In genomic region chr7:99499713-99500636, GRCh38 we compare ENCODE assay signal across 1 cellular context.
TF ChIP-seq lines count a peak whose summit lies in the region.

Gene ZNF394, minus strand, starts transcription at chr7:99500281. Its CDS starts 188 bp downstream, at chr7:99500093.

TF ChIP-seq in GM12878, 131 proteins besides CTCF, POLR2A, EP300 and RAD21 (continued from another document):
- TF ChIP-seq ZBTB4 (CRISPR knock-in tag; IDR thresholded peaks at IDR 0.05) (no peak), EGR1 (IDR thresholded peaks at IDR 0.05; ENCODE audit: borderline replicate concordance in 1 of 2, low read depth in 2 of 2, low read length in 2 of 2) (peak in 1 of 2 experiments; percentile 64; a peak in 1 of 3 replicates), NBN (IDR thresholded peaks at IDR 0.05) (peak; percentile 93), ATF3 (IDR thresholded peaks at IDR 0.05; ENCODE audit: borderline replicate concordance, extremely low read depth, low read depth, low read length) (no peak), SP1 (IDR thresholded peaks at IDR 0.05; ENCODE audit: low read depth, low read length) (peak; percentile 50), WRNIP1 (IDR thresholded peaks at IDR 0.05; ENCODE audit: borderline replicate concordance, low read depth, low read length) (no peak), SRF (IDR thresholded peaks at IDR 0.05; ENCODE audit: low read depth in 2 of 2, low read length in 2 of 2) (peak in 1 of 2 experiments; percentile 44; a peak in 1 of 4 replicates), CBX5 (IDR thresholded peaks at IDR 0.05; ENCODE audit: low read depth) (0 out of 2 replicates have a peak, but pooled peaks have one; percentile 79), IKZF2 (IDR thresholded peaks at IDR 0.05) (peak in 1 of 2 experiments; percentile 39; a peak in 2 of 4 replicates), BCL11A (IDR thresholded peaks at IDR 0.05; ENCODE audit: low read depth, low read length) (no peak), LARP7 (IDR thresholded peaks at IDR 0.05) (peak; percentile 91), RAD51 (IDR thresholded peaks at IDR 0.05) (no peak), TCF3 (IDR thresholded peaks at IDR 0.05; ENCODE audit: borderline replicate concordance, insufficient read depth, low read depth, low read length) (0 out of 2 replicates have a peak, but pooled peaks have one; percentile 4), ZNF622 (IDR thresholded peaks at IDR 0.05) (no peak), PML (IDR thresholded peaks at IDR 0.05; ENCODE audit: low read length) (peak; percentile 85), SIN3A (IDR thresholded peaks at IDR 0.05; ENCODE audit: low read depth, low read length) (peak; percentile 51; the same call in 1 of the 2 replicates), SMAD5 (IDR thresholded peaks at IDR 0.05; ENCODE audit: low read depth) (peak; percentile 61; the same call in 1 of the 2 replicates), CHD1 (IDR thresholded peaks at IDR 0.05; ENCODE audit: low read depth, low read length) (0 out of 2 replicates have a peak, but pooled peaks have one; percentile 52), NR2C1 (IDR thresholded peaks at IDR 0.05) (peak; percentile 77), MEF2B (IDR thresholded peaks at IDR 0.05; ENCODE audit: partially characterized antibody, poor library complexity, severe bottlenecking) (no peak), ASH2L (IDR thresholded peaks at IDR 0.05; ENCODE audit: borderline replicate concordance, low read depth) (peak; percentile 37; the same call in 1 of the 2 replicates), RB1 (IDR thresholded peaks at IDR 0.05; ENCODE audit: borderline replicate concordance) (no peak; the same call in 1 of the 2 replicates), RUNX3 (IDR thresholded peaks at IDR 0.05; ENCODE audit: low read length) (peak; percentile 76), SMAD1 (IDR thresholded peaks at IDR 0.05; ENCODE audit: low read depth, partially characterized antibody) (peak; percentile 41), ZNF207 (IDR thresholded peaks at IDR 0.05; ENCODE audit: borderline replicate concordance) (0 out of 2 replicates have a peak, but pooled peaks have one; percentile 9), ESRRA (IDR thresholded peaks at IDR 0.05; ENCODE audit: low read length) (no peak), CHD2 (IDR thresholded peaks at IDR 0.05; ENCODE audit: borderline replicate concordance, low read depth, low read length) (peak; percentile 72), MYC (IDR thresholded peaks at IDR 0.05; ENCODE audit: insufficient read depth, insufficient read length, insufficient replicate concordance, low read length, severe bottlenecking) (peak; percentile 38)
- TF ChIP-seq, protein P1, sequence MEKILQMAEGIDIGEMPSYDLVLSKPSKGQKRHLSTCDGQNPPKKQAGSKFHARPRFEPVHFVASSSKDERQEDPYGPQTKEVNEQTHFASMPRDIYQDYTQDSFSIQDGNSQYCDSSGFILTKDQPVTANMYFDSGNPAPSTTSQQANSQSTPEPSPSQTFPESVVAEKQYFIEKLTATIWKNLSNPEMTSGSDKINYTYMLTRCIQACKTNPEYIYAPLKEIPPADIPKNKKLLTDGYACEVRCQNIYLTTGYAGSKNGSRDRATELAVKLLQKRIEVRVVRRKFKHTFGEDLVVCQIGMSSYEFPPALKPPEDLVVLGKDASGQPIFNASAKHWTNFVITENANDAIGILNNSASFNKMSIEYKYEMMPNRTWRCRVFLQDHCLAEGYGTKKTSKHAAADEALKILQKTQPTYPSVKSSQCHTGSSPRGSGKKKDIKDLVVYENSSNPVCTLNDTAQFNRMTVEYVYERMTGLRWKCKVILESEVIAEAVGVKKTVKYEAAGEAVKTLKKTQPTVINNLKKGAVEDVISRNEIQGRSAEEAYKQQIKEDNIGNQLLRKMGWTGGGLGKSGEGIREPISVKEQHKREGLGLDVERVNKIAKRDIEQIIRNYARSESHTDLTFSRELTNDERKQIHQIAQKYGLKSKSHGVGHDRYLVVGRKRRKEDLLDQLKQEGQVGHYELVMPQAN (conservative IDR thresholded peaks at IDR 0.05): peak; percentile 63
- TF ChIP-seq, protein P2, sequence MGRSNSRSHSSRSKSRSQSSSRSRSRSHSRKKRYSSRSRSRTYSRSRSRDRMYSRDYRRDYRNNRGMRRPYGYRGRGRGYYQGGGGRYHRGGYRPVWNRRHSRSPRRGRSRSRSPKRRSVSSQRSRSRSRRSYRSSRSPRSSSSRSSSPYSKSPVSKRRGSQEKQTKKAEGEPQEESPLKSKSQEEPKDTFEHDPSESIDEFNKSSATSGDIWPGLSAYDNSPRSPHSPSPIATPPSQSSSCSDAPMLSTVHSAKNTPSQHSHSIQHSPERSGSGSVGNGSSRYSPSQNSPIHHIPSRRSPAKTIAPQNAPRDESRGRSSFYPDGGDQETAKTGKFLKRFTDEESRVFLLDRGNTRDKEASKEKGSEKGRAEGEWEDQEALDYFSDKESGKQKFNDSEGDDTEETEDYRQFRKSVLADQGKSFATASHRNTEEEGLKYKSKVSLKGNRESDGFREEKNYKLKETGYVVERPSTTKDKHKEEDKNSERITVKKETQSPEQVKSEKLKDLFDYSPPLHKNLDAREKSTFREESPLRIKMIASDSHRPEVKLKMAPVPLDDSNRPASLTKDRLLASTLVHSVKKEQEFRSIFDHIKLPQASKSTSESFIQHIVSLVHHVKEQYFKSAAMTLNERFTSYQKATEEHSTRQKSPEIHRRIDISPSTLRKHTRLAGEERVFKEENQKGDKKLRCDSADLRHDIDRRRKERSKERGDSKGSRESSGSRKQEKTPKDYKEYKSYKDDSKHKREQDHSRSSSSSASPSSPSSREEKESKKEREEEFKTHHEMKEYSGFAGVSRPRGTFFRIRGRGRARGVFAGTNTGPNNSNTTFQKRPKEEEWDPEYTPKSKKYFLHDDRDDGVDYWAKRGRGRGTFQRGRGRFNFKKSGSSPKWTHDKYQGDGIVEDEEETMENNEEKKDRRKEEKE (IDR thresholded peaks at IDR 0.05): no peak
- TF ChIP-seq, protein P3, sequence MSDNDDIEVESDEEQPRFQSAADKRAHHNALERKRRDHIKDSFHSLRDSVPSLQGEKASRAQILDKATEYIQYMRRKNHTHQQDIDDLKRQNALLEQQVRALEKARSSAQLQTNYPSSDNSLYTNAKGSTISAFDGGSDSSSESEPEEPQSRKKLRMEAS (IDR thresholded peaks at IDR 0.05; ENCODE audit: low read depth, low read length): peak; percentile 39; the same call in 1 of the 2 replicates
- TF ChIP-seq, protein P4, sequence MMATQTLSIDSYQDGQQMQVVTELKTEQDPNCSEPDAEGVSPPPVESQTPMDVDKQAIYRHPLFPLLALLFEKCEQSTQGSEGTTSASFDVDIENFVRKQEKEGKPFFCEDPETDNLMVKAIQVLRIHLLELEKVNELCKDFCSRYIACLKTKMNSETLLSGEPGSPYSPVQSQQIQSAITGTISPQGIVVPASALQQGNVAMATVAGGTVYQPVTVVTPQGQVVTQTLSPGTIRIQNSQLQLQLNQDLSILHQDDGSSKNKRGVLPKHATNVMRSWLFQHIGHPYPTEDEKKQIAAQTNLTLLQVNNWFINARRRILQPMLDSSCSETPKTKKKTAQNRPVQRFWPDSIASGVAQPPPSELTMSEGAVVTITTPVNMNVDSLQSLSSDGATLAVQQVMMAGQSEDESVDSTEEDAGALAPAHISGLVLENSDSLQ (IDR thresholded peaks at IDR 0.05): peak; percentile 38; the same call in 1 of the 2 replicates
